Comparison of ENCODE assay signal across 10 cellular contexts in genomic region chr10:119807960-119808697, GRCh38.
DNase-seq lines count a peak whose midpoint lies in the region; ATAC-seq and TF ChIP-seq lines count a peak whose summit lies in the region.
"Had no signal": no experiment of that assay in that cellular context is flagged by ENCODE, and none has a peak within 500 bp of the region (broad histone marks: within the 10 kb centered on the region; RNA-seq: fewer than 3 reads in every experiment).

No MANE protein-coding gene starts in this region.

- H3K27me3 Mint-ChIP-seq in activated CD8-positive, alpha-beta memory T cell treated with anti-CD3 and anti-CD28 coated beads, Interleukin-2, amount 10 ng/mL, durations not matched to agents 7 days and 5 days, result no peaks in the 10 kb centered on the region
- H3K27me3 Mint-ChIP-seq: central memory CD8-positive, alpha-beta T cell had no signal

- H3K27ac ChIP-seq in smooth muscle cell (ENCODE audit: low read depth) (peak overlapping the region; percentile 65), upper lobe of right lung (no peak overlapping the region)

- H3K4me2 ChIP-seq in smooth muscle cell, result no peak overlapping the region

- H3K9ac ChIP-seq in adipocyte (ENCODE audit: low read length) (no peak overlapping the region), smooth muscle cell (ENCODE audit: low read depth) (no peak overlapping the region)

- no peaks in the 10 kb centered on the region for H3K9me3 ChIP-seq in adipocyte (ENCODE audit: control insufficient read depth, low read length)
- no peaks in the 10 kb centered on the region for H3K9me3 ChIP-seq in smooth muscle cell (replicated peaks; ENCODE audit: low read depth)
- H3K9me3 ChIP-seq in upper lobe of right lung, result no peaks in the 10 kb centered on the region

- H3K4me3 ChIP-seq in adipocyte (ENCODE audit: low read length) (no peak overlapping the region), smooth muscle cell (no peak overlapping the region), upper lobe of right lung (no peak overlapping the region)

- peak overlapping the region; percentile 7 for H3K27ac Mint-ChIP-seq in activated CD8-positive, alpha-beta memory T cell treated with anti-CD3 and anti-CD28 coated beads, Interleukin-2, amount 10 ng/mL, durations not matched to agents 7 days and 5 days

- TF ChIP-seq CTCF in smooth muscle cell (IDR thresholded peaks at IDR 0.05; ENCODE audit: borderline replicate concordance, insufficient read depth, poor library complexity, severe bottlenecking) (no peak), upper lobe of right lung (IDR thresholded peaks at IDR 0.05) (no peak)

- no peak for TF ChIP-seq POLR2A in erythroblast (IDR thresholded peaks at IDR 0.05; ENCODE audit: low read length)

- no peaks in the 10 kb centered on the region for H4K20me1 ChIP-seq in smooth muscle cell (ENCODE audit: low read depth)

- H3K4me3 Mint-ChIP-seq in activated CD8-positive, alpha-beta memory T cell treated with anti-CD3 and anti-CD28 coated beads, Interleukin-2, amount 10 ng/mL, durations not matched to agents 7 days and 5 days, result no peak overlapping the region
- H3K4me3 Mint-ChIP-seq: central memory CD8-positive, alpha-beta T cell had no signal

- intact Hi-C loops in upper lobe of right lung (cut with DNase I), result no loop called here

- no peaks in the 10 kb centered on the region for H3K9me3 Mint-ChIP-seq in activated CD8-positive, alpha-beta memory T cell treated with anti-CD3 and anti-CD28 coated beads, Interleukin-2, amount 10 ng/mL, durations not matched to agents 7 days and 5 days (ENCODE audit: low read depth)
- H3K9me3 Mint-ChIP-seq: central memory CD8-positive, alpha-beta T cell had no signal

- DNase-seq in activated CD8-positive, alpha-beta memory T cell treated with anti-CD3 and anti-CD28 coated beads, Interleukin-2, amount 10 ng/mL, durations not matched to agents 7 days and 5 days, result peak; percentile 51
- no peak for DNase-seq in activated CD8-positive, alpha-beta memory T cell treated with anti-CD3 and anti-CD28 coated beads, Interleukin-2, amount 50 U/mL, for 4 hours
- DNase-seq in adipocyte (ENCODE audit: low read depth) (peak; percentile 55), smooth muscle cell (lab: John Stamatoyannopoulos, UW; ENCODE audit: unreplicated experiment) (no peak), DMS79 (lab: John Stamatoyannopoulos, UW) (no peak), upper lobe of right lung (no peak), erythroblast (lab: John Stamatoyannopoulos, UW) (no peak)
- DNase-seq: Calu3 had no signal

- CTCF ChIA-PET in activated CD8-positive, alpha-beta memory T cell treated with anti-CD3 and anti-CD28 coated beads, Interleukin-2, amount 10 ng/mL, durations not matched to agents 7 days and 5 days (lab: Charles Lee), result interaction anchor here (0.6 to 0.7 kb wide), 2 partner anchors 697 to 1574 kb away, joined by 3 to 4 read pairs; no protein-coding TSS in a partner anchor

- peaks cover 6% of the 10 kb centered on the region for H3F3A ChIP-seq in smooth muscle cell (ENCODE audit: low read depth)

- peaks cover 10% of the 10 kb centered on the region for H3K36me3 Mint-ChIP-seq in activated CD8-positive, alpha-beta memory T cell treated with anti-CD3 and anti-CD28 coated beads, Interleukin-2, amount 10 ng/mL, durations not matched to agents 7 days and 5 days

- H2AFZ ChIP-seq in smooth muscle cell (ENCODE audit: low read depth), result no peak overlapping the region

- H3K4me1 ChIP-seq in adipocyte (ENCODE audit: control insufficient read depth, insufficient read depth, low read length), result no peaks in the 10 kb centered on the region
- H3K4me1 ChIP-seq in smooth muscle cell (ENCODE audit: low read depth), result no peaks in the 10 kb centered on the region
- H3K4me1 ChIP-seq in upper lobe of right lung, result no peaks in the 10 kb centered on the region

- H3K36me3 ChIP-seq in adipocyte (ENCODE audit: control insufficient read depth, insufficient read depth, low read length, severe bottlenecking), result peaks cover 20% of the 10 kb centered on the region
- H3K36me3 ChIP-seq in smooth muscle cell (ENCODE audit: low read depth), result no peaks in the 10 kb centered on the region
- H3K36me3 ChIP-seq in upper lobe of right lung, result peaks cover 32% of the 10 kb centered on the region

- peaks cover 11% of the 10 kb centered on the region for H3K4me1 Mint-ChIP-seq in activated CD8-positive, alpha-beta memory T cell treated with anti-CD3 and anti-CD28 coated beads, Interleukin-2, amount 10 ng/mL, durations not matched to agents 7 days and 5 days
- H3K4me1 Mint-ChIP-seq: central memory CD8-positive, alpha-beta T cell had no signal

- H3K79me2 ChIP-seq in smooth muscle cell (ENCODE audit: low read depth), result no peaks in the 10 kb centered on the region

- H3K27me3 ChIP-seq in adipocyte (replicated peaks; ENCODE audit: control insufficient read depth, insufficient read depth, low read length), result no peaks in the 10 kb centered on the region
- H3K27me3 ChIP-seq in smooth muscle cell (ENCODE audit: low read depth), result no peaks in the 10 kb centered on the region
- no peaks in the 10 kb centered on the region for H3K27me3 ChIP-seq in upper lobe of right lung

- ATAC-seq in activated CD8-positive, alpha-beta memory T cell treated with anti-CD3 and anti-CD28 coated beads, Interleukin-2, amount 10 ng/mL, durations not matched to agents 7 days and 5 days, result peak; percentile 76
- ATAC-seq in HG03469 (IDR thresholded peaks at IDR 0.05; ENCODE audit: unreplicated experiment), result peak; percentile 89
- ATAC-seq in upper lobe of right lung, result no peak

- 72% methylated on average over 3 of the region's 3 CpGs for WGBS in smooth muscle cell (ENCODE audit: low lambda C conversion rate)

Comparison
In these comparisons a context has a peak if more than half of its experiments do, and no peak if none do; other contexts are left out.
1. DNase-seq: peak in activated CD8-positive, alpha-beta memory T cell treated with anti-CD3 and anti-CD28 coated beads, Interleukin-2, amount 10 ng/mL, durations not matched to agents 7 days and 5 days (single experiment) and adipocyte (single experiment); none in activated CD8-positive, alpha-beta memory T cell treated with anti-CD3 and anti-CD28 coated beads, Interleukin-2, amount 50 U/mL, for 4 hours (single experiment), smooth muscle cell (single experiment), DMS79 (single experiment), upper lobe of right lung (single experiment) and erythroblast (0 of 2).